Comparison of ENCODE assay signal across 12 cellular contexts in genomic region chr1:248811514-248812490, GRCh38. TPM values are rescaled to one million over a fixed set of nuclear protein-coding genes. Genes with fewer than 3 reads are reported as not detected.
DNase-seq lines count a peak whose midpoint lies in the region; ATAC-seq and TF ChIP-seq lines count a peak whose summit lies in the region.
"Had no signal": no experiment of that assay in that cellular context is flagged by ENCODE, and none has a peak within 500 bp of the region (broad histone marks: within the 10 kb centered on the region; RNA-seq: fewer than 3 reads in every experiment).

No MANE protein-coding gene starts in this region.

- intact Hi-C loops in HCT116 (cut with micrococcal nuclease) = no loop called here
- intact Hi-C loops in naive thymus-derived CD4-positive, alpha-beta T cell (cut with micrococcal nuclease) = no loop called here

- no peaks in the 10 kb centered on the region for H3K27me3 Mint-ChIP-seq in naive thymus-derived CD4-positive, alpha-beta T cell
- no peaks in the 10 kb centered on the region for H3K27me3 Mint-ChIP-seq in activated CD8-positive, alpha-beta memory T cell treated with anti-CD3 and anti-CD28 coated beads, Interleukin-2, amount 10 ng/mL, durations not matched to agents 7 days and 5 days
- no peaks in the 10 kb centered on the region for H3K27me3 Mint-ChIP-seq in activated T-cell treated with anti-CD3 and anti-CD28 coated beads, Interleukin-2, amount 50 U/mL, for 72 hours (ENCODE audit: low read depth)

- H3K36me3 Mint-ChIP-seq in naive thymus-derived CD4-positive, alpha-beta T cell = peaks cover 21 to 38% (median 27%) of the 10 kb centered on the region in 5 donors
- peaks cover 17% of the 10 kb centered on the region for H3K36me3 Mint-ChIP-seq in activated CD8-positive, alpha-beta memory T cell treated with anti-CD3 and anti-CD28 coated beads, Interleukin-2, amount 10 ng/mL, durations not matched to agents 7 days and 5 days
- H3K36me3 Mint-ChIP-seq in activated T-cell treated with anti-CD3 and anti-CD28 coated beads, Interleukin-2, amount 50 U/mL, for 72 hours (ENCODE audit: insufficient read depth in 2 of 2) = peaks cover 9 to 13% of the 10 kb centered on the region in 2 donors

- H3K79me2 ChIP-seq in HCT116 (ENCODE audit: insufficient read depth, low read length) = no peaks in the 10 kb centered on the region

- TF ChIP-seq CTCF in HCT116 (IDR thresholded peaks at IDR 0.05 in 2 of 3, conservative IDR thresholded peaks at IDR 0.05 in 1 of 3; ENCODE audit: borderline replicate concordance in 1 of 3, insufficient read depth in 1 of 3, low read depth in 2 of 3, low read length in 2 of 3) (no peak), choroid plexus epithelial cell (conservative IDR thresholded peaks at IDR 0.05; ENCODE audit: low read depth, low read length) (peak; percentile 8), gastroesophageal sphincter (IDR thresholded peaks at IDR 0.05) (no peak)

- POLR2A ChIA-PET in HCT116 (lab: Charles Lee) = no interaction called here
- POLR2A ChIA-PET in naive thymus-derived CD4-positive, alpha-beta T cell (lab: Charles Lee) = interaction anchor here (0.7 kb wide), 1 partner anchor 62 kb away, joined by 3 read pairs; no protein-coding TSS in a partner anchor

- H3K9me3 ChIP-seq in HCT116 (ENCODE audit: control insufficient read depth in 1 of 2, insufficient read depth in 1 of 2, low read depth in 1 of 2, low read length in 2 of 2) = no peaks in the 10 kb centered on the region
- H3K9me3 ChIP-seq in naive thymus-derived CD4-positive, alpha-beta T cell (ENCODE audit: control insufficient read depth in 2 of 3, low read length in 3 of 3) = no peaks in the 10 kb centered on the region
- H3K9me3 ChIP-seq in gastroesophageal sphincter = no peaks in the 10 kb centered on the region

- 57 to 70% methylated on average over 6 to 10 of the region's 57 CpGs for WGBS in gastroesophageal sphincter (ENCODE audit: low coverage in 1 of 2), 2 donors

- no peaks in the 10 kb centered on the region for H3K9me3 Mint-ChIP-seq in naive thymus-derived CD4-positive, alpha-beta T cell
- H3K9me3 Mint-ChIP-seq in activated CD8-positive, alpha-beta memory T cell treated with anti-CD3 and anti-CD28 coated beads, Interleukin-2, amount 10 ng/mL, durations not matched to agents 7 days and 5 days (ENCODE audit: low read depth) = no peaks in the 10 kb centered on the region
- H3K9me3 Mint-ChIP-seq in activated T-cell treated with anti-CD3 and anti-CD28 coated beads, Interleukin-2, amount 50 U/mL, for 72 hours = no peaks in the 10 kb centered on the region

- no peak overlapping the region for H3K4me3 ChIP-seq in HCT116 (replicated peaks in 1 of 2; ENCODE audit: low read depth in 1 of 2, low read length in 2 of 2)
- no peak overlapping the region for H3K4me3 ChIP-seq in choroid plexus epithelial cell (ENCODE audit: low read depth, low read length)
- no peak overlapping the region for H3K4me3 ChIP-seq in naive thymus-derived CD4-positive, alpha-beta T cell (ENCODE audit: low read length)
- no peak overlapping the region for H3K4me3 ChIP-seq in gastroesophageal sphincter

- TF ChIP-seq EP300 in gastroesophageal sphincter (IDR thresholded peaks at IDR 0.05) = no peak

- H2AFZ ChIP-seq in HCT116 (ENCODE audit: low read depth, low read length, poor library complexity, severe bottlenecking) = no peak overlapping the region

- no peaks in the 10 kb centered on the region for H4K20me1 ChIP-seq in HCT116 (ENCODE audit: insufficient read depth)

- CTCF ChIA-PET in HCT116 (lab: Charles Lee) = no interaction called here
- CTCF ChIA-PET in naive thymus-derived CD4-positive, alpha-beta T cell (lab: Charles Lee) = no interaction called here
- CTCF ChIA-PET in activated CD8-positive, alpha-beta memory T cell treated with anti-CD3 and anti-CD28 coated beads, Interleukin-2, amount 10 ng/mL, durations not matched to agents 7 days and 5 days (lab: Charles Lee) = no interaction called here

- no peak overlapping the region for H3K4me3 Mint-ChIP-seq in naive thymus-derived CD4-positive, alpha-beta T cell
- H3K4me3 Mint-ChIP-seq in activated CD8-positive, alpha-beta memory T cell treated with anti-CD3 and anti-CD28 coated beads, Interleukin-2, amount 10 ng/mL, durations not matched to agents 7 days and 5 days = no peak overlapping the region
- H3K4me3 Mint-ChIP-seq in activated T-cell treated with anti-CD3 and anti-CD28 coated beads, Interleukin-2, amount 50 U/mL, for 72 hours = no peak overlapping the region

- RAD21 ChIA-PET in HCT116 (lab: Charles Lee; ENCODE audit: low non-redundant PET in 1 of 2, low total read pairs in 2 of 2, uncharacterized antibody in 2 of 2, unreplicated experiment in 2 of 2) = no interaction called here

- H3K27me3 ChIP-seq in HCT116 (ENCODE audit: insufficient read depth, low read length) (no peaks in the 10 kb centered on the region), gastroesophageal sphincter (no peaks in the 10 kb centered on the region)
- no peaks in the 10 kb centered on the region for H3K27me3 ChIP-seq in naive thymus-derived CD4-positive, alpha-beta T cell (ENCODE audit: control insufficient read depth in 2 of 2, insufficient read depth in 2 of 2, low read length in 2 of 2)

- H3K27ac Mint-ChIP-seq in naive thymus-derived CD4-positive, alpha-beta T cell = peak overlapping the region in 5 of 9 donors; percentile 48 to 79 (median 62)
- H3K27ac Mint-ChIP-seq in activated CD8-positive, alpha-beta memory T cell treated with anti-CD3 and anti-CD28 coated beads, Interleukin-2, amount 10 ng/mL, durations not matched to agents 7 days and 5 days = no peak overlapping the region
- no peak overlapping the region for H3K27ac Mint-ChIP-seq in activated T-cell treated with anti-CD3 and anti-CD28 coated beads, Interleukin-2, amount 50 U/mL, for 72 hours

- ATAC-seq in HCT116 = peak; percentile 73
- no peak for ATAC-seq in naive thymus-derived CD4-positive, alpha-beta T cell
- ATAC-seq in gastroesophageal sphincter = no peak
- ATAC-seq in activated CD8-positive, alpha-beta memory T cell treated with anti-CD3 and anti-CD28 coated beads, Interleukin-2, amount 10 ng/mL, durations not matched to agents 7 days and 5 days = no peak
- ATAC-seq in activated T-cell treated with anti-CD3 and anti-CD28 coated beads, Interleukin-2, amount 50 U/mL, for 72 hours (replicated peaks in 1 of 2) = no peak

- no TSS peak for BruUV-seq in HCT116 (replicated peaks; lab: Mats Ljungman, UMichigan)

- 0 out of 2 replicates have a peak, but pooled peaks have one; percentile 20 for TF ChIP-seq RAD21 in HCT116 (IDR thresholded peaks at IDR 0.05; ENCODE audit: low read depth)

- H3K27ac ChIP-seq in HCT116 (ENCODE audit: low read depth, low read length) (no peak overlapping the region), gastroesophageal sphincter (no peak overlapping the region)
- no peak overlapping the region for H3K27ac ChIP-seq in naive thymus-derived CD4-positive, alpha-beta T cell (ENCODE audit: low read depth, low read length)

- H3K4me2 ChIP-seq in HCT116 (ENCODE audit: low read length) = no peak overlapping the region

- DNase-seq in EH (ENCODE audit: low read depth) = peak; percentile 22
- DNase-seq in HCT116 (ENCODE audit: low read depth, low spot score) = no peak
- no peak for DNase-seq in choroid plexus epithelial cell (ENCODE audit: low read depth)
- DNase-seq in naive thymus-derived CD4-positive, alpha-beta T cell = no peak
- no peak for DNase-seq in activated CD8-positive, alpha-beta memory T cell treated with anti-CD3 and anti-CD28 coated beads, Interleukin-2, amount 10 ng/mL, durations not matched to agents 7 days and 5 days
- no peak for DNase-seq in stimulated activated naive CD4-positive, alpha-beta T cell treated with Interleukin-2 at 50 U/mL for 16 hours (lab: John Stamatoyannopoulos, UW)
- no peak for DNase-seq in activated T-cell treated with anti-CD3 and anti-CD28 coated beads, Interleukin-2, amount 50 U/mL, for 72 hours
- DNase-seq: activated CD4-positive, CD25-positive, alpha-beta regulatory T cell treated with anti-CD3 and anti-CD28 coated beads, Interleukin-2, amount 50 U/mL, for 72 hours; left cardiac atrium had no signal

- H3K9ac ChIP-seq in HCT116 (ENCODE audit: low read length) = no peak overlapping the region

- peaks cover 17 to 32% (median 27%) of the 10 kb centered on the region in 7 donors for H3K4me1 Mint-ChIP-seq in naive thymus-derived CD4-positive, alpha-beta T cell
- H3K4me1 Mint-ChIP-seq in activated CD8-positive, alpha-beta memory T cell treated with anti-CD3 and anti-CD28 coated beads, Interleukin-2, amount 10 ng/mL, durations not matched to agents 7 days and 5 days = peaks cover 10% of the 10 kb centered on the region
- H3K4me1 Mint-ChIP-seq in activated T-cell treated with anti-CD3 and anti-CD28 coated beads, Interleukin-2, amount 50 U/mL, for 72 hours (ENCODE audit: low read depth) = peaks cover 18% of the 10 kb centered on the region

- H3K4me1 ChIP-seq in HCT116 (ENCODE audit: control insufficient read depth in 1 of 2, insufficient read depth in 2 of 2, low read length in 2 of 2) (no peaks in the 10 kb centered on the region), gastroesophageal sphincter (peaks cover 0 to 25% (median 7%) of the 10 kb centered on the region in 3 donors)
- H3K4me1 ChIP-seq in naive thymus-derived CD4-positive, alpha-beta T cell (ENCODE audit: control insufficient read depth in 2 of 2, insufficient read depth in 2 of 2, low read length in 2 of 2) = peaks cover 0 to 16% of the 10 kb centered on the region in 2 donors

- H3K36me3 ChIP-seq in HCT116 (ENCODE audit: control insufficient read depth in 1 of 2, insufficient read depth in 2 of 2, low read length in 2 of 2) (peaks cover 6 to 24% of the 10 kb centered on the region in 2 experiments; a peak in 3 of 4 replicates), gastroesophageal sphincter (peaks cover 0 to 63% of the 10 kb centered on the region in 2 donors)
- H3K36me3 ChIP-seq in naive thymus-derived CD4-positive, alpha-beta T cell (ENCODE audit: control insufficient read depth in 2 of 3, insufficient read depth in 3 of 3, low read length in 3 of 3) = peaks cover 3 to 42% (median 10%) of the 10 kb centered on the region in 3 experiments

- no peaks in the 10 kb centered on the region for H3K9me2 ChIP-seq in HCT116 (ENCODE audit: insufficient read depth)

- no peak for TF ChIP-seq POLR2A in HCT116 (IDR thresholded peaks at IDR 0.05; ENCODE audit: borderline replicate concordance, extremely low read depth, insufficient read depth, insufficient read length)
- TF ChIP-seq POLR2A in gastroesophageal sphincter (IDR thresholded peaks at IDR 0.05) = no peak

RNA-seq across cellular contexts. Expression of gene SH3BP5L, which starts 13.9 kb away (rescaled TPM):
- 22.3 TPM for total RNA-seq in HCT116 (2021; ENCODE audit: unreplicated experiment)
- 11.9 and 15.1 TPM in 2 replicates for polyA plus RNA-seq in HCT116 (2012)
- 10 to 100 TPM; 22.5 to 51.1 (median 33.3) TPM for total RNA-seq in naive thymus-derived CD4-positive, alpha-beta T cell
- 1 to 10 TPM; 4.4 to 7.3 TPM for polyA plus RNA-seq in naive thymus-derived CD4-positive, alpha-beta T cell
- 10 to 100 TPM; 21.9 to 38.7 (median 28.4) TPM for total RNA-seq in gastroesophageal sphincter
- total RNA-seq in activated CD8-positive, alpha-beta memory T cell treated with anti-CD3 and anti-CD28 coated beads, Interleukin-2, amount 10 ng/mL, durations not matched to agents 7 days and 5 days = 10 to 100 TPM; 27.4 to 27.9 TPM
- 10 to 100 TPM; 23.1 to 25.3 TPM for total RNA-seq in activated T-cell treated with anti-CD3 and anti-CD28 coated beads, Interleukin-2, amount 50 U/mL, for 72 hours

RNA-seq across cellular contexts. Expression of gene ZNF672, which starts 26.2 kb away (rescaled TPM):
- total RNA-seq in HCT116 (2021; ENCODE audit: unreplicated experiment) (27.6 TPM), gastroesophageal sphincter (10 to 100 TPM; 22.1 to 44.2 (median 34.3) TPM)
- polyA plus RNA-seq in HCT116 (2012) = 24.7 and 29.4 TPM in 2 replicates
- 10 to 100 TPM; 28.7 to 49.8 (median 42.7) TPM for total RNA-seq in naive thymus-derived CD4-positive, alpha-beta T cell
- polyA plus RNA-seq in naive thymus-derived CD4-positive, alpha-beta T cell = 10 to 100 TPM; 16.6 to 33.7 TPM
- total RNA-seq in activated CD8-positive, alpha-beta memory T cell treated with anti-CD3 and anti-CD28 coated beads, Interleukin-2, amount 10 ng/mL, durations not matched to agents 7 days and 5 days = 10 to 100 TPM; 53.8 to 72.3 TPM
- total RNA-seq in activated T-cell treated with anti-CD3 and anti-CD28 coated beads, Interleukin-2, amount 50 U/mL, for 72 hours = 10 to 100 TPM; 42.2 to 47.6 TPM

RNA-seq across cellular contexts. Expression of gene ZNF692, which starts 47.1 kb away (rescaled TPM):
- total RNA-seq in HCT116 (2021; ENCODE audit: unreplicated experiment) (76.2 TPM), gastroesophageal sphincter (10 to 100 TPM; 22.1 to 69.6 (median 28.4) TPM)
- 60.2 and 69.1 TPM in 2 replicates for polyA plus RNA-seq in HCT116 (2012)
- 10 to 100 TPM; 44.5 to 87.5 (median 68.0) TPM for total RNA-seq in naive thymus-derived CD4-positive, alpha-beta T cell
- 10 to 100 TPM in 1 of 2 donors, 1 to 10 TPM in 1; 7.6 to 13.7 TPM for polyA plus RNA-seq in naive thymus-derived CD4-positive, alpha-beta T cell
- total RNA-seq in activated CD8-positive, alpha-beta memory T cell treated with anti-CD3 and anti-CD28 coated beads, Interleukin-2, amount 10 ng/mL, durations not matched to agents 7 days and 5 days = 10 to 100 TPM; 70.5 to 74.9 TPM
- 10 to 100 TPM; 42.8 to 57.6 TPM for total RNA-seq in activated T-cell treated with anti-CD3 and anti-CD28 coated beads, Interleukin-2, amount 50 U/mL, for 72 hours

RNA-seq across cellular contexts. Expression of gene LYPD8, which starts 56.2 kb away (rescaled TPM):
- not detected for total RNA-seq in HCT116 (2021; ENCODE audit: unreplicated experiment)
- not detected in 2 replicates for polyA plus RNA-seq in HCT116 (2012)
- not detected for total RNA-seq in naive thymus-derived CD4-positive, alpha-beta T cell
- not detected for polyA plus RNA-seq in naive thymus-derived CD4-positive, alpha-beta T cell
- not detected for total RNA-seq in gastroesophageal sphincter
- not detected for total RNA-seq in activated CD8-positive, alpha-beta memory T cell treated with anti-CD3 and anti-CD28 coated beads, Interleukin-2, amount 10 ng/mL, durations not matched to agents 7 days and 5 days
- total RNA-seq in activated T-cell treated with anti-CD3 and anti-CD28 coated beads, Interleukin-2, amount 50 U/mL, for 72 hours = not detected
- total RNA-seq: chondrocyte, left cardiac atrium, NCI-H460 had no signal

Comparison
In these comparisons a context has a peak if more than half of its experiments do, and no peak if none do; other contexts are left out.
1. H3K27ac Mint-ChIP-seq: peak in naive thymus-derived CD4-positive, alpha-beta T cell (5 of 9); none in activated CD8-positive, alpha-beta memory T cell treated with anti-CD3 and anti-CD28 coated beads, Interleukin-2, amount 10 ng/mL, durations not matched to agents 7 days and 5 days (single experiment) and activated T-cell treated with anti-CD3 and anti-CD28 coated beads, Interleukin-2, amount 50 U/mL, for 72 hours (single experiment).